In the genomic region with DNA sequence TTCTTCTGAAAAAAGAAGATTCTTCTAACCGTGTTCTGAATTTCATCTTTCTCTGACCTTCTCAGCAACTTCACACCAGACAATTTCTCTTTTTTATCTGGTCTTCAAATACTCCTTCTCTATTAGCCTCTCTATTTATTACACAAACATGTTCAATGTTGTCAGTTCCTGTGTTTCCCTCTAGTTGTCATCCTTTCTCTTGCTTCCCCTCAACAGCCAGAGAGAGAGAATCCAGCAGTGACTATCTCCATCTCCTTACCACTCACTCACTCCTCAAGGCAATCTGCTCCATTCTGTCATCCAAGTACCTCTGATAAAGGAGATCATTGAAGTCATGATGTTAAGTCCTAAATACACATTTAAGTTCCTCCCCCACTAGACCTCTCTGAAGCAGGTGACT, we compare ENCODE assay signal across 19 cellular contexts.
DNase-seq lines count a peak whose midpoint lies in the region; ATAC-seq and TF ChIP-seq lines count a peak whose summit lies in the region.
"Had no signal": no experiment of that assay in that cellular context is flagged by ENCODE, and none has a peak within 500 bp of the region (broad histone marks: within the 10 kb centered on the region; RNA-seq: fewer than 3 reads in every experiment).

No MANE protein-coding gene starts in this region.

- H3K36me3 Mint-ChIP-seq in Calu3 (ENCODE audit: insufficient read depth, unreplicated experiment): no peaks in the 10 kb centered on the region

- no peak overlapping the region for H3K4me3 Mint-ChIP-seq in Calu3 (ENCODE audit: low read depth, unreplicated experiment)
- H3K4me3 Mint-ChIP-seq: CD4-positive, alpha-beta T cell; H9; T-helper 1 cell treated with Interleukin-12 subunit alpha and Interleukin-12 subunit beta and Interleukin-4 antibody, amounts not matched to agents 30 μg/mL and 1 μg/mL, for 36 hours had no signal

- CTCF ChIA-PET in Calu3 (lab: Charles Lee): interaction anchor here (0.6 kb wide), 1 partner anchor 11 kb away, joined by 3 read pairs; no protein-coding TSS in a partner anchor

- intact Hi-C loops in Calu3 (cut with micrococcal nuclease; ENCODE audit: unreplicated experiment): no loop called here

- H3K27me3 Mint-ChIP-seq in Calu3 (ENCODE audit: unreplicated experiment): no peaks in the 10 kb centered on the region
- H3K27me3 Mint-ChIP-seq: CD4-positive, alpha-beta T cell had no signal

- DNase-seq in Calu3 (no peak), ELR (ENCODE audit: low read depth) (peak; percentile 14), OCI-M1 (lab: John Stamatoyannopoulos, UW) (peak; percentile 18), fibroblast of the aortic adventitia (ENCODE audit: low read depth) (no peak)
- DNase-seq: Caco-2; CD4-positive, alpha-beta T cell; H9; KG1; NCI-H1105; NCI-H2029 treated with DMSO at 0.1 percent for 48 hours; NCI-H226; NCI-H510A treated with DMSO at 0.1 percent for 48 hours; SIG-M5 had no signal

- H3K4me1 Mint-ChIP-seq in Calu3 (ENCODE audit: low read depth, unreplicated experiment): no peaks in the 10 kb centered on the region

- peak overlapping the region; percentile 1 for H3K27ac Mint-ChIP-seq in Calu3 (ENCODE audit: unreplicated experiment)
- H3K27ac Mint-ChIP-seq: CD4-positive, alpha-beta T cell; T-helper 1 cell treated with Interleukin-12 subunit alpha and Interleukin-12 subunit beta and Interleukin-4 antibody, amounts not matched to agents 30 μg/mL and 1 μg/mL, for 36 hours had no signal

- ATAC-seq in HG03520 (IDR thresholded peaks at IDR 0.05; ENCODE audit: unreplicated experiment) (no peak), GM19328 (IDR thresholded peaks at IDR 0.05; ENCODE audit: unreplicated experiment) (no peak)
- ATAC-seq in activated CD4-positive, CD25-positive, alpha-beta regulatory T cell treated with anti-CD3 and anti-CD28 coated beads, Interleukin-2, amount 50 U/mL, for 24 hours: no peak
- ATAC-seq: GM12878 had no signal

- BruUV-seq in Calu3 (replicated peaks; lab: Mats Ljungman, UMichigan): no TSS peak

- no peak for TF ChIP-seq CTCF in Calu3 (IDR thresholded peaks at IDR 0.05; ENCODE audit: unreplicated experiment)
- TF ChIP-seq CTCF in fibroblast of the aortic adventitia (IDR thresholded peaks at IDR 0.05; ENCODE audit: insufficient read depth, low read length): peak; percentile 2

- H3K9me3 Mint-ChIP-seq in Calu3 (ENCODE audit: low read depth, unreplicated experiment): no peaks in the 10 kb centered on the region
- H3K9me3 Mint-ChIP-seq: T-helper 1 cell treated with Interleukin-12 subunit alpha and Interleukin-12 subunit beta and Interleukin-4 antibody, amounts not matched to agents 30 μg/mL and 1 μg/mL, for 36 hours had no signal

- H3K4me3 ChIP-seq in fibroblast of the aortic adventitia (ENCODE audit: low read depth, low read length): no peak overlapping the region
- H3K4me3 ChIP-seq: BLaER1, GM12878 had no signal

Comparison
In these comparisons a context has a peak if more than half of its experiments do, and no peak if none do; other contexts are left out.
1. DNase-seq: peak in ELR (single experiment) and OCI-M1 (single experiment); none in Calu3 (single experiment) and fibroblast of the aortic adventitia (single experiment).